ENCODE assay signal across 7 cellular contexts in the genomic region with DNA sequence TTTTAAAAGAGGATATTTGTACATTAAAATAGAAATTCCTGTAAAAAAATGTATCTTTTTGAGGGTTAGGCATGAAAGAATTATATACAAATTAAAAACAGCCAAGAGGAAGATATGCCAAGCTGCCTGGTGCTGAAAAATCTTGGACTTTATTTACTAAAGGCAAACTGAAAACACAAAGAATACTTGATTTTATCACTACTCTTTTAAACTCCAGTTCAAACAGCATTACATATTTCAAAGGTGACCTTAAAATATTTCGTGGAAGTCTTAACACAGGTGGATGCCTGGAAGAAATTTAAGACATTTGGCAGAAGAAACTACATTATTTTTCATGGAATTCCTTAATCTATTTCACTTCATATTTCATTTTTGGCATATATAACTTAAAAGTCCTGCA.
"Had no signal": no experiment of that assay in that cellular context is flagged by ENCODE, and none has a peak within 500 bp of the region (broad histone marks: within the 10 kb centered on the region; RNA-seq: fewer than 3 reads in every experiment).

No MANE protein-coding gene starts in this region.

- H3K4me3 ChIP-seq: K562 had no signal

- H3K27ac ChIP-seq: HL-60 had no signal

- H3K9me3 Mint-ChIP-seq: IgD-negative memory B cell had no signal

- H3K36me3 Mint-ChIP-seq: IgD-negative memory B cell had no signal

- H3K27me3 Mint-ChIP-seq: IgD-negative memory B cell had no signal

- ATAC-seq: HepG2 had no signal

- H3K4me3 Mint-ChIP-seq: IgD-negative memory B cell had no signal

- DNase-seq: IMR-90, KBM-7, KG1 had no signal

- H3K4me1 Mint-ChIP-seq: IgD-negative memory B cell had no signal

- H3K27ac Mint-ChIP-seq: IgD-negative memory B cell had no signal
